14 cellular contexts compared by ENCODE assay signal in genomic region chr9:110802416-110803035, GRCh38.
DNase-seq lines count a peak whose midpoint lies in the region; ATAC-seq and FAIRE-seq lines count a peak whose summit lies in the region.
"Had no signal": no experiment of that assay in that cellular context is flagged by ENCODE, and none has a peak within 500 bp of the region (broad histone marks: within the 10 kb centered on the region; RNA-seq: fewer than 3 reads in every experiment).

No MANE protein-coding gene starts in this region.

- H3K36me3 Mint-ChIP-seq in stimulated activated effector memory CD8-positive, alpha-beta T cell treated with anti-CD3 and anti-CD28 coated beads, Interleukin-12 subunit alpha, Interleukin-12 subunit beta, amount 100 ng/mL, for 72 hours: no peaks in the 10 kb centered on the region
- H3K36me3 Mint-ChIP-seq: naive B cell had no signal

- ATAC-seq in esophagus mucosa: no peak
- no peak for ATAC-seq in stimulated activated effector memory CD8-positive, alpha-beta T cell treated with anti-CD3 and anti-CD28 coated beads, Interleukin-12 subunit alpha, Interleukin-12 subunit beta, amount 100 ng/mL, for 72 hours

- DNase-seq in HCEC 1CT (peak; percentile 75), amniotic stem cell (lab: John Stamatoyannopoulos, UW) (peak; percentile 25), iris pigment epithelial cell (ENCODE audit: low read depth) (peak; percentile 52), HuH-7.5 (ENCODE audit: low spot score) (no peak), A172 (ENCODE audit: low spot score) (no peak)
- no peak for DNase-seq in stimulated activated effector memory CD8-positive, alpha-beta T cell treated with anti-CD3 and anti-CD28 coated beads, Interleukin-12 subunit alpha, Interleukin-12 subunit beta, amount 100 ng/mL, for 72 hours (ENCODE audit: low spot score in 2 of 2)
- DNase-seq: activated gamma-delta T cell treated with Interleukin-2 at 50 U/mL for 16 hours, MM.1S, naive B cell, NCI-H69, T-helper 1 cell had no signal

- H3K27ac Mint-ChIP-seq in stimulated activated effector memory CD8-positive, alpha-beta T cell treated with anti-CD3 and anti-CD28 coated beads, Interleukin-12 subunit alpha, Interleukin-12 subunit beta, amount 100 ng/mL, for 72 hours: no peak overlapping the region
- H3K27ac Mint-ChIP-seq: naive B cell had no signal

- FAIRE-seq in A204.1 (lab: Jason Lieb, UNC): peak; percentile 99
- FAIRE-seq: G401.6 had no signal

- H3K9me3 Mint-ChIP-seq in stimulated activated effector memory CD8-positive, alpha-beta T cell treated with anti-CD3 and anti-CD28 coated beads, Interleukin-12 subunit alpha, Interleukin-12 subunit beta, amount 100 ng/mL, for 72 hours: peaks cover 8% of the 10 kb centered on the region

- no peaks in the 10 kb centered on the region for H3K4me1 Mint-ChIP-seq in stimulated activated effector memory CD8-positive, alpha-beta T cell treated with anti-CD3 and anti-CD28 coated beads, Interleukin-12 subunit alpha, Interleukin-12 subunit beta, amount 100 ng/mL, for 72 hours
- H3K4me1 Mint-ChIP-seq: naive B cell had no signal

- no peak overlapping the region for H3K4me3 Mint-ChIP-seq in stimulated activated effector memory CD8-positive, alpha-beta T cell treated with anti-CD3 and anti-CD28 coated beads, Interleukin-12 subunit alpha, Interleukin-12 subunit beta, amount 100 ng/mL, for 72 hours
- H3K4me3 Mint-ChIP-seq: naive B cell had no signal

Comparison
In these comparisons a context has a peak if more than half of its experiments do, and no peak if none do; other contexts are left out.
1. DNase-seq: peak in HCEC 1CT (single experiment), amniotic stem cell (single experiment) and iris pigment epithelial cell (single experiment); none in HuH-7.5 (single experiment), A172 (single experiment) and stimulated activated effector memory CD8-positive, alpha-beta T cell treated with anti-CD3 and anti-CD28 coated beads, Interleukin-12 subunit alpha, Interleukin-12 subunit beta, amount 100 ng/mL, for 72 hours (0 of 2).